Comparison of ENCODE assay signal across 10 cellular contexts in the genomic region with DNA sequence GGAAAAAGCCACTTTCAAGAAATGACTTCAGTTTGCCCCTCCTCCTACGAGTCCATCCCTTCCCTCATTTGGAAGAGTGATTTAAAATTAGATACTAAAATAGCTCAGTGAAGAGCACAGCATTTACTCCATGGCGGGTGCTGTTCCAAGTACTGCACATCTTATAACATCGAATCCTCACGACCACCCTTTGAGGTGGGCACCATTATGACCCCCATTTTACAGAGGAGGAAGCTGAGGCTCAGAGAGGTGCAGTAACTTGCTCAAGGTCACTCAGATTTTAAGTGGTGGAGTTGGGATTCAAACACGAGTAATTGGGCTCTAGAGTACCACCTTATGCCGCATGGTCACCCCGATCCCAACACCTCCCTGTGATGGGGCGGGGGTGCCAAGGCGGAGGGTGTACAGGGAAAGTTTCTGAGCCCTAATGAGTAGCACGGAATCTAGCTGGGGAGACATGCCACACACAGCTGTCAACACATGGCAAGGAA. TPM values are rescaled to one million over a fixed set of nuclear protein-coding genes. Genes with fewer than 3 reads are reported as not detected.
DNase-seq lines count a peak whose midpoint lies in the region; ATAC-seq and TF ChIP-seq lines count a peak whose summit lies in the region.
"Had no signal": no experiment of that assay in that cellular context is flagged by ENCODE, and none has a peak within 500 bp of the region (broad histone marks: within the 10 kb centered on the region; RNA-seq: fewer than 3 reads in every experiment).

No MANE protein-coding gene starts in this region.

- H3K27me3 Mint-ChIP-seq in stimulated activated naive CD8-positive, alpha-beta T cell treated with anti-CD3 and anti-CD28 coated beads, Interleukin-15, Interleukin-2, amounts not matched to agents 100 ng/mL and 50 ng/mL, for 24 hours, result peaks cover 14% of the 10 kb centered on the region
- H3K27me3 Mint-ChIP-seq in chondrocyte (ENCODE audit: low read depth) (peaks cover 13% of the 10 kb centered on the region), naive B cell (peaks cover 0 to 19% (median 8%) of the 10 kb centered on the region in 3 donors)

- no peak overlapping the region for H3K27ac Mint-ChIP-seq in stimulated activated naive CD8-positive, alpha-beta T cell treated with anti-CD3 and anti-CD28 coated beads, Interleukin-15, Interleukin-2, amounts not matched to agents 100 ng/mL and 50 ng/mL, for 24 hours
- no peak overlapping the region for H3K27ac Mint-ChIP-seq in chondrocyte (ENCODE audit: unreplicated experiment)
- peak overlapping the region in 3 of 6 donors; percentile 20 to 36 (median 30) for H3K27ac Mint-ChIP-seq in naive B cell

- no peak for ATAC-seq in stimulated activated naive CD8-positive, alpha-beta T cell treated with anti-CD3 and anti-CD28 coated beads, Interleukin-15, Interleukin-2, amounts not matched to agents 100 U/mL and 50 U/mL, for 24 hours
- no peak for ATAC-seq in naive B cell (ENCODE audit: low read depth in 2 of 2)
- no peak for ATAC-seq in HG02610 (IDR thresholded peaks at IDR 0.05; ENCODE audit: unreplicated experiment)
- no peak for ATAC-seq in HG03159 (IDR thresholded peaks at IDR 0.05; ENCODE audit: unreplicated experiment)

- H3K36me3 Mint-ChIP-seq in stimulated activated naive CD8-positive, alpha-beta T cell treated with anti-CD3 and anti-CD28 coated beads, Interleukin-15, Interleukin-2, amounts not matched to agents 100 ng/mL and 50 ng/mL, for 24 hours (ENCODE audit: low read depth), result no peaks in the 10 kb centered on the region
- H3K36me3 Mint-ChIP-seq in chondrocyte (ENCODE audit: low read depth) (no peaks in the 10 kb centered on the region), naive B cell (no peaks in the 10 kb centered on the region)

- H3K36me3 ChIP-seq in H7 (replicated peaks; ENCODE audit: control insufficient read depth, insufficient read depth, low read length), result no peaks in the 10 kb centered on the region

- peak overlapping the region; percentile 65 for H3K4me3 Mint-ChIP-seq in stimulated activated naive CD8-positive, alpha-beta T cell treated with anti-CD3 and anti-CD28 coated beads, Interleukin-15, Interleukin-2, amounts not matched to agents 100 ng/mL and 50 ng/mL, for 24 hours
- peak overlapping the region; percentile 54 for H3K4me3 Mint-ChIP-seq in chondrocyte (ENCODE audit: unreplicated experiment)
- peak overlapping the region; percentile 53 to 90 (median 82) for H3K4me3 Mint-ChIP-seq in naive B cell

- peaks cover 45% of the 10 kb centered on the region for H3K27me3 ChIP-seq in H7 (ENCODE audit: control insufficient read depth, insufficient read depth, low read length)

- TF ChIP-seq CTCF in chondrocyte (IDR thresholded peaks at IDR 0.05), result no peak

- no peak overlapping the region for H3K4me3 ChIP-seq in H7 (ENCODE audit: insufficient read depth, low read depth, low read length)

- peaks cover 15% of the 10 kb centered on the region for H3K4me1 Mint-ChIP-seq in stimulated activated naive CD8-positive, alpha-beta T cell treated with anti-CD3 and anti-CD28 coated beads, Interleukin-15, Interleukin-2, amounts not matched to agents 100 ng/mL and 50 ng/mL, for 24 hours (ENCODE audit: low read depth)
- H3K4me1 Mint-ChIP-seq in chondrocyte (ENCODE audit: low read depth), result peaks cover 16% of the 10 kb centered on the region
- H3K4me1 Mint-ChIP-seq in naive B cell, result peaks cover 27 to 49% (median 34%) of the 10 kb centered on the region in 3 donors

- DNase-seq in stimulated activated naive CD8-positive, alpha-beta T cell treated with anti-CD3 and anti-CD28 coated beads, Interleukin-15, Interleukin-2, amounts not matched to agents 100 U/mL and 50 U/mL, for 24 hours, result no peak
- DNase-seq in chondrocyte (ENCODE audit: low spot score), result no peak
- no peak for DNase-seq in naive B cell
- DNase-seq in H7, result no peak
- DNase-seq in SHP77 treated with DMSO at 0.1 percent for 48 hours (lab: John Stamatoyannopoulos, UW), result no peak
- DNase-seq: dermis blood vessel endothelial cell, NCI-H146 had no signal

- H3K9me3 Mint-ChIP-seq in stimulated activated naive CD8-positive, alpha-beta T cell treated with anti-CD3 and anti-CD28 coated beads, Interleukin-15, Interleukin-2, amounts not matched to agents 100 ng/mL and 50 ng/mL, for 24 hours, result no peaks in the 10 kb centered on the region
- no peaks in the 10 kb centered on the region for H3K9me3 Mint-ChIP-seq in chondrocyte (ENCODE audit: low read depth)
- H3K9me3 Mint-ChIP-seq in naive B cell, result no peaks in the 10 kb centered on the region

RNA-seq across cellular contexts. Expression of a gene that starts 25.5 kb away (rescaled TPM):
- 0.07 TPM in 1 of 3 replicates, not detected in the others for total RNA-seq in chondrocyte
- polyA plus RNA-seq in naive B cell (ENCODE audit: low read depth in 6 of 6), result not detected
- not detected in 2 replicates for total RNA-seq in H7 (2014; rRNA removed; shearing (Covaris generic))
- total RNA-seq: dermis blood vessel endothelial cell had no signal

RNA-seq across cellular contexts. Expression of a gene that starts 29.2 kb away (rescaled TPM):
- not detected in 3 replicates for total RNA-seq in chondrocyte
- under 1 TPM in 1 of 6 donors, not detected in 5; 0.54 TPM for polyA plus RNA-seq in naive B cell (ENCODE audit: low read depth in 6 of 6)
- not detected in 2 replicates for total RNA-seq in H7 (2014; rRNA removed; shearing (Covaris generic))
- total RNA-seq: dermis blood vessel endothelial cell had no signal

RNA-seq across cellular contexts. Expression of a gene that starts 39.5 kb away (rescaled TPM):
- 22.8 to 34.1 TPM (median 24.5 TPM) in 3 replicates for total RNA-seq in chondrocyte
- polyA plus RNA-seq in naive B cell (ENCODE audit: low read depth in 6 of 6), result 100 to 1,000 TPM; 101 to 176 (median 133) TPM
- 73.6 and 85.3 TPM in 2 replicates for total RNA-seq in H7 (2014; rRNA removed; shearing (Covaris generic))

RNA-seq across cellular contexts. Expression of a gene that starts 39.8 kb away (rescaled TPM):
- 0.47 to 0.94 TPM (median 0.72 TPM) in 3 replicates for total RNA-seq in chondrocyte
- 1 to 10 TPM; 2.7 to 7.8 (median 5.3) TPM for polyA plus RNA-seq in naive B cell (ENCODE audit: low read depth in 6 of 6)
- 20.1 and 28.1 TPM in 2 replicates for total RNA-seq in H7 (2014; rRNA removed; shearing (Covaris generic))
